ENCODE assay signal across 13 cellular contexts in genomic region chr10:13930123-13930522, GRCh38.
DNase-seq lines count a peak whose midpoint lies in the region; ATAC-seq and TF ChIP-seq lines count a peak whose summit lies in the region.
"Had no signal": no experiment of that assay in that cellular context is flagged by ENCODE, and none has a peak within 500 bp of the region (broad histone marks: within the 10 kb centered on the region; RNA-seq: fewer than 3 reads in every experiment).

No MANE protein-coding gene starts in this region.

- H3K9me3 ChIP-seq in endodermal cell (ENCODE audit: control insufficient read depth, low read length) = no peaks in the 10 kb centered on the region
- H3K9me3 ChIP-seq: BLaER1, mucosa of descending colon, prostate gland had no signal

- peak; percentile 83 for ATAC-seq in stimulated activated naive CD8-positive, alpha-beta T cell treated with anti-CD3 and anti-CD28 coated beads, Interleukin-15, amount 100 ng/mL, for 72 hours
- no peak for ATAC-seq in HG03439 (IDR thresholded peaks at IDR 0.05; ENCODE audit: unreplicated experiment)
- ATAC-seq: mucosa of descending colon, SK-N-SH treated with all-trans-retinoic acid at 6 μM for 48 hours had no signal

- H3K9me3 Mint-ChIP-seq in activated CD4-positive, alpha-beta T cell treated with anti-CD3 and anti-CD28 coated beads, Interleukin-2, amount 10 ng/mL, durations not matched to agents 7 days and 5 days = peaks cover 3% of the 10 kb centered on the region
- H3K9me3 Mint-ChIP-seq in endodermal cell = peaks cover 4% of the 10 kb centered on the region
- H3K9me3 Mint-ChIP-seq in stimulated activated naive CD8-positive, alpha-beta T cell treated with anti-CD3 and anti-CD28 coated beads, Interleukin-15, amount 100 ng/mL, for 72 hours = no peaks in the 10 kb centered on the region

- 41 to 59% methylated on average over 6 to 10 of the region's 10 CpGs for WGBS in endodermal cell (ENCODE audit: insufficient coverage in 1 of 2, insufficient read length in 1 of 2), 2 experiments

- H3K36me3 ChIP-seq in endodermal cell (ENCODE audit: control insufficient read depth, insufficient read depth, low read length) = no peaks in the 10 kb centered on the region
- H3K36me3 ChIP-seq: BLaER1, prostate gland had no signal

- POLR2A ChIA-PET in activated CD4-positive, alpha-beta T cell treated with anti-CD3 and anti-CD28 coated beads, Interleukin-2, amount 10 ng/mL, durations not matched to agents 7 days and 5 days (lab: Charles Lee) = no interaction called here

- CTCF ChIA-PET in activated CD4-positive, alpha-beta T cell treated with anti-CD3 and anti-CD28 coated beads, Interleukin-2, amount 10 ng/mL, durations not matched to agents 7 days and 5 days (lab: Charles Lee) = no interaction called here

- H3K4me3 Mint-ChIP-seq in activated CD4-positive, alpha-beta T cell treated with anti-CD3 and anti-CD28 coated beads, Interleukin-2, amount 10 ng/mL, durations not matched to agents 7 days and 5 days = no peak overlapping the region
- no peak overlapping the region for H3K4me3 Mint-ChIP-seq in endodermal cell
- no peak overlapping the region for H3K4me3 Mint-ChIP-seq in stimulated activated naive CD8-positive, alpha-beta T cell treated with anti-CD3 and anti-CD28 coated beads, Interleukin-15, amount 100 ng/mL, for 72 hours

- H3K27me3 Mint-ChIP-seq in activated CD4-positive, alpha-beta T cell treated with anti-CD3 and anti-CD28 coated beads, Interleukin-2, amount 10 ng/mL, durations not matched to agents 7 days and 5 days = peaks cover 9% of the 10 kb centered on the region
- H3K27me3 Mint-ChIP-seq in endodermal cell (ENCODE audit: insufficient read depth) = no peaks in the 10 kb centered on the region
- H3K27me3 Mint-ChIP-seq in stimulated activated naive CD8-positive, alpha-beta T cell treated with anti-CD3 and anti-CD28 coated beads, Interleukin-15, amount 100 ng/mL, for 72 hours = no peaks in the 10 kb centered on the region

- peak; percentile 0 for DNase-seq in stimulated activated CD4-positive, alpha-beta T cell treated with anti-CD3 and anti-CD28 coated beads, Interleukin-2, amount 100 ng/mL, for 4 hours (ENCODE audit: low read depth)
- no peak for DNase-seq in stimulated activated CD4-positive, alpha-beta T cell treated with anti-CD3 and anti-CD28 coated beads, Interleukin-2, amount 100 ng/mL, for 48 hours
- DNase-seq in activated CD4-positive, alpha-beta T cell treated with anti-CD3 and anti-CD28 coated beads, Interleukin-2, amount 10 ng/mL, durations not matched to agents 7 days and 5 days = peak; percentile 60
- DNase-seq in endodermal cell (peak; percentile 61), GM10266 (ENCODE audit: extremely low spot score) (no peak), NCI-H1092 (lab: John Stamatoyannopoulos, UW) (no peak)
- DNase-seq in stimulated activated naive CD8-positive, alpha-beta T cell treated with anti-CD3 and anti-CD28 coated beads, Interleukin-15, amount 100 ng/mL, for 72 hours = peak; percentile 1 to 10
- DNase-seq: GM23248, mucosa of descending colon had no signal

- H3K9ac ChIP-seq in endodermal cell (ENCODE audit: extremely low read depth, low read length, poor library complexity, severe bottlenecking) = no peak overlapping the region
- H3K9ac ChIP-seq: BLaER1, GM23248 had no signal

- peaks cover 8% of the 10 kb centered on the region for H3K4me1 ChIP-seq in endodermal cell (ENCODE audit: control insufficient read depth, insufficient read depth, low read length)
- H3K4me1 ChIP-seq: prostate gland had no signal

- H3K4me1 Mint-ChIP-seq in activated CD4-positive, alpha-beta T cell treated with anti-CD3 and anti-CD28 coated beads, Interleukin-2, amount 10 ng/mL, durations not matched to agents 7 days and 5 days = peaks cover 12% of the 10 kb centered on the region
- peaks cover 8% of the 10 kb centered on the region for H3K4me1 Mint-ChIP-seq in endodermal cell
- no peaks in the 10 kb centered on the region for H3K4me1 Mint-ChIP-seq in stimulated activated naive CD8-positive, alpha-beta T cell treated with anti-CD3 and anti-CD28 coated beads, Interleukin-15, amount 100 ng/mL, for 72 hours

- H3K36me3 Mint-ChIP-seq in activated CD4-positive, alpha-beta T cell treated with anti-CD3 and anti-CD28 coated beads, Interleukin-2, amount 10 ng/mL, durations not matched to agents 7 days and 5 days (ENCODE audit: low read depth) = no peaks in the 10 kb centered on the region
- H3K36me3 Mint-ChIP-seq in endodermal cell (ENCODE audit: low read depth) = no peaks in the 10 kb centered on the region

- H3K4me3 ChIP-seq in endodermal cell (ENCODE audit: low read length) = no peak overlapping the region
- H3K4me3 ChIP-seq: BLaER1, GM23248, mucosa of descending colon, prostate gland had no signal

- no peaks in the 10 kb centered on the region for H3K27me3 ChIP-seq in endodermal cell (ENCODE audit: control insufficient read depth, insufficient read depth, low read length, poor library complexity, severe bottlenecking)
- H3K27me3 ChIP-seq: BLaER1 had no signal

- no peak for TF ChIP-seq CTCF in endodermal cell (conservative IDR thresholded peaks at IDR 0.05)
- TF ChIP-seq CTCF in GM10266 (IDR thresholded peaks at IDR 0.05; ENCODE audit: control insufficient read depth, insufficient read depth, low read depth, missing control alignments) = no peak

- H3K27ac Mint-ChIP-seq in activated CD4-positive, alpha-beta T cell treated with anti-CD3 and anti-CD28 coated beads, Interleukin-2, amount 10 ng/mL, durations not matched to agents 7 days and 5 days = no peak overlapping the region
- no peak overlapping the region for H3K27ac Mint-ChIP-seq in endodermal cell
- H3K27ac Mint-ChIP-seq in stimulated activated naive CD8-positive, alpha-beta T cell treated with anti-CD3 and anti-CD28 coated beads, Interleukin-15, amount 100 ng/mL, for 72 hours = no peak overlapping the region

- no peak overlapping the region for H3K27ac ChIP-seq in endodermal cell (ENCODE audit: low read depth, low read length)
- H3K27ac ChIP-seq: BLaER1, GM23248, prostate gland had no signal

Comparison
In these comparisons a context has a peak if more than half of its experiments do, and no peak if none do; other contexts are left out.
1. DNase-seq: peak in stimulated activated CD4-positive, alpha-beta T cell treated with anti-CD3 and anti-CD28 coated beads, Interleukin-2, amount 100 ng/mL, for 4 hours (single experiment), activated CD4-positive, alpha-beta T cell treated with anti-CD3 and anti-CD28 coated beads, Interleukin-2, amount 10 ng/mL, durations not matched to agents 7 days and 5 days (single experiment), endodermal cell (single experiment) and stimulated activated naive CD8-positive, alpha-beta T cell treated with anti-CD3 and anti-CD28 coated beads, Interleukin-15, amount 100 ng/mL, for 72 hours (2 of 2); none in stimulated activated CD4-positive, alpha-beta T cell treated with anti-CD3 and anti-CD28 coated beads, Interleukin-2, amount 100 ng/mL, for 48 hours (0 of 2), GM10266 (single experiment) and NCI-H1092 (single experiment).